Comparison of ENCODE assay signal across 14 cellular contexts in genomic region chr22:27984001-27984695, GRCh38.
"Had no signal": no experiment of that assay in that cellular context is flagged by ENCODE, and none has a peak within 500 bp of the region (broad histone marks: within the 10 kb centered on the region; RNA-seq: fewer than 3 reads in every experiment).

No MANE protein-coding gene starts in this region.

- H3K4me1 ChIP-seq: lower lobe of right lung, psoas muscle had no signal

- ATAC-seq: esophagus mucosa, lower lobe of right lung, sciatic nerve had no signal

- H3K27ac ChIP-seq: hepatocyte, lower lobe of right lung, spleen, thoracic aorta had no signal

- H3K9me3 Mint-ChIP-seq: mesothelial cell of epicardium; nephron progenitor cell; stimulated activated naive CD8-positive, alpha-beta T cell treated with anti-CD3 and anti-CD28 coated beads, Interleukin-15, Interleukin-2, amounts not matched to agents 100 ng/mL and 50 ng/mL, for 24 hours had no signal

- DNase-seq: activated CD4-positive, alpha-beta T cell treated with anti-CD3 and anti-CD28 coated beads, Interleukin-2, amount 50 U/mL, for 48 hours; activated CD8-positive, alpha-beta memory T cell treated with anti-CD3 and anti-CD28 coated beads, Interleukin-2, amount 50 U/mL, for 4 hours; anterior cingulate cortex; dorsolateral prefrontal cortex; lower lobe of right lung; nephron progenitor cell; psoas muscle; spleen had no signal

- H3K9me3 ChIP-seq: lower lobe of right lung, psoas muscle, spleen, thoracic aorta had no signal

- H3K27me3 ChIP-seq: dorsolateral prefrontal cortex, hepatocyte, spleen had no signal

- H3K4me3 ChIP-seq: dorsolateral prefrontal cortex, hepatocyte, lower lobe of right lung, psoas muscle, spleen, thoracic aorta had no signal

- H3K4me2 ChIP-seq: hepatocyte had no signal

- H3K27ac Mint-ChIP-seq: mesothelial cell of epicardium; stimulated activated naive CD8-positive, alpha-beta T cell treated with anti-CD3 and anti-CD28 coated beads, Interleukin-15, Interleukin-2, amounts not matched to agents 100 ng/mL and 50 ng/mL, for 24 hours had no signal

- H3K27me3 Mint-ChIP-seq: stimulated activated naive CD8-positive, alpha-beta T cell treated with anti-CD3 and anti-CD28 coated beads, Interleukin-15, Interleukin-2, amounts not matched to agents 100 ng/mL and 50 ng/mL, for 24 hours had no signal

- H3K4me3 Mint-ChIP-seq: mesothelial cell of epicardium; nephron progenitor cell; stimulated activated naive CD8-positive, alpha-beta T cell treated with anti-CD3 and anti-CD28 coated beads, Interleukin-15, Interleukin-2, amounts not matched to agents 100 ng/mL and 50 ng/mL, for 24 hours had no signal
